In genomic region chr5:120367896-120368634, GRCh38 we compare ENCODE assay signal across 1 cellular context.
TF ChIP-seq lines count a peak whose summit lies in the region.

No MANE protein-coding gene starts in this region.

TF ChIP-seq in WTC11, 78 proteins besides CTCF, POLR2A, EP300 and RAD21:
- TF ChIP-seq AR (CRISPR knock-in tag; IDR thresholded peaks at IDR 0.05) (no peak), ATF3 (CRISPR knock-in tag; conservative IDR thresholded peaks at IDR 0.05) (no peak), RORB (CRISPR knock-in tag; IDR thresholded peaks at IDR 0.05) (no peak), ZNF532 (CRISPR knock-in tag; IDR thresholded peaks at IDR 0.05; ENCODE audit: borderline replicate concordance) (no peak), GRHL2 (CRISPR knock-in tag; IDR thresholded peaks at IDR 0.05; ENCODE audit: insufficient replicate concordance, severe bottlenecking) (no peak), ZNF512 (CRISPR knock-in tag; IDR thresholded peaks at IDR 0.05; ENCODE audit: borderline replicate concordance) (no peak), NR1H2 (CRISPR knock-in tag; IDR thresholded peaks at IDR 0.05) (no peak), NR2C2 (CRISPR knock-in tag; IDR thresholded peaks at IDR 0.05) (no peak), USF2 (CRISPR knock-in tag; IDR thresholded peaks at IDR 0.05) (no peak), JAZF1 (CRISPR knock-in tag; IDR thresholded peaks at IDR 0.05) (no peak), FOXJ3 (CRISPR knock-in tag; IDR thresholded peaks at IDR 0.05; ENCODE audit: borderline replicate concordance) (no peak), TEAD1 (CRISPR knock-in tag; IDR thresholded peaks at IDR 0.05) (no peak), SOX15 (CRISPR knock-in tag; IDR thresholded peaks at IDR 0.05) (no peak), TEAD4 (CRISPR knock-in tag; IDR thresholded peaks at IDR 0.05) (no peak), FOXP4 (CRISPR knock-in tag; IDR thresholded peaks at IDR 0.05) (no peak), E2F5 (CRISPR knock-in tag; IDR thresholded peaks at IDR 0.05) (no peak), STAT6 (CRISPR knock-in tag; conservative IDR thresholded peaks at IDR 0.05; ENCODE audit: low read depth) (no peak)
